Comparison of ENCODE assay signal across 26 cellular contexts in genomic region chr1:4690951-4691675, GRCh38.
DNase-seq lines count a peak whose midpoint lies in the region; ATAC-seq, FAIRE-seq and TF ChIP-seq lines count a peak whose summit lies in the region.
"Had no signal": no experiment of that assay in that cellular context is flagged by ENCODE, and none has a peak within 500 bp of the region (broad histone marks: within the 10 kb centered on the region; RNA-seq: fewer than 3 reads in every experiment).

No MANE protein-coding gene starts in this region.

- H3K36me3 ChIP-seq in RWPE2 (ENCODE audit: low read depth) = no peaks in the 10 kb centered on the region
- H3K36me3 ChIP-seq: cardiac muscle cell, lower lobe of right lung, thyroid gland had no signal

- no peak for TF ChIP-seq POLR2A in H54 (IDR thresholded peaks at IDR 0.05; ENCODE audit: low read depth, low read length)

- no peaks in the 10 kb centered on the region for H3K9me3 ChIP-seq in RWPE2 (ENCODE audit: severe bottlenecking)
- H3K9me3 ChIP-seq: lower lobe of right lung, mucosa of descending colon, thyroid gland had no signal

- DNase-seq in H54 (ENCODE audit: insufficient read length, low spot score) = peak; percentile 6
- no peak for DNase-seq in RWPE2 (ENCODE audit: low spot score)
- DNase-seq in fibroblast of mammary gland (ENCODE audit: low read depth) = peak; percentile 39
- no peak for DNase-seq in inferior parietal cortex (ENCODE audit: extremely low spot score)
- DNase-seq in NCI-H82 (lab: John Stamatoyannopoulos, UW) = no peak
- DNase-seq: activated CD4-positive, alpha-beta T cell treated with anti-CD3 and anti-CD28 coated beads for 48 hours; activated naive CD4-positive, alpha-beta T cell treated with Interleukin-2 at 50 U/mL for 16 hours; activated T-cell treated with anti-CD3 and anti-CD28 coated beads, Interleukin-2, amount 50 U/mL, for 24 hours; CD8-positive, alpha-beta memory T cell; KBM-7; lower lobe of right lung; mucosa of descending colon; MV-4-11; NCI-H1694 treated with DMSO at 0.1 percent for 48 hours; NCI-H2171 treated with DMSO at 0.1 percent for 48 hours; NCI-H524 treated with DMSO at 0.1 percent for 48 hours; RPMI8226; T-helper 2 cell; thyroid gland had no signal

- TF ChIP-seq CTCF in RWPE2 (IDR thresholded peaks at IDR 0.05; ENCODE audit: poor library complexity, severe bottlenecking) (no peak), fibroblast of mammary gland (conservative IDR thresholded peaks at IDR 0.05; ENCODE audit: control insufficient read depth, insufficient read depth, low read depth, low read length) (no peak)

- H3K27ac ChIP-seq in RWPE2 (ENCODE audit: poor library complexity, severe bottlenecking) = no peak overlapping the region
- H3K27ac ChIP-seq: cardiac muscle cell, lower lobe of right lung, SK-N-MC, thyroid gland had no signal

- ATAC-seq in RWPE2 (ENCODE audit: low read depth) (peak; percentile 84), HG03108 (IDR thresholded peaks at IDR 0.05; ENCODE audit: unreplicated experiment) (no peak), HG02840 (IDR thresholded peaks at IDR 0.05; ENCODE audit: low FRiP score, unreplicated experiment) (no peak)
- ATAC-seq: GM12878, lower lobe of right lung, mucosa of descending colon, sciatic nerve had no signal

- H3K4me3 ChIP-seq in RWPE2 (ENCODE audit: severe bottlenecking) = no peak overlapping the region
- no peak overlapping the region for H3K4me3 ChIP-seq in fibroblast of mammary gland (ENCODE audit: control insufficient read depth, low read depth, low read length)
- H3K4me3 ChIP-seq: cardiac muscle cell, GM12878, lower lobe of right lung, mucosa of descending colon, SK-N-MC, thyroid gland had no signal

- no peak for FAIRE-seq in H54 (lab: Jason Lieb, UNC)
- FAIRE-seq: endometrium, GM12878 had no signal

- H3K27me3 ChIP-seq in RWPE2 (ENCODE audit: insufficient read depth, poor library complexity, severe bottlenecking) = no peaks in the 10 kb centered on the region
- H3K27me3 ChIP-seq: cardiac muscle cell, thyroid gland had no signal

- peaks cover 3% of the 10 kb centered on the region for H3K4me1 ChIP-seq in RWPE2 (ENCODE audit: insufficient read depth, poor library complexity, severe bottlenecking)
- H3K4me1 ChIP-seq: lower lobe of right lung, thyroid gland had no signal

Comparison
In these comparisons a context has a peak if more than half of its experiments do, and no peak if none do; other contexts are left out.
1. DNase-seq: peak in H54 (single experiment) and fibroblast of mammary gland (single experiment); none in RWPE2 (single experiment), inferior parietal cortex (single experiment) and NCI-H82 (single experiment).